ENCODE assay signal across 1 cellular context in genomic region chr15:75675579-75676404, GRCh38.
TF ChIP-seq lines count a peak whose summit lies in the region.

No MANE protein-coding gene starts in this region.

TF ChIP-seq in HepG2, 621 proteins besides CTCF, POLR2A, EP300 and RAD21 (continued from another document and continues in another):
- TF ChIP-seq, protein P1, sequence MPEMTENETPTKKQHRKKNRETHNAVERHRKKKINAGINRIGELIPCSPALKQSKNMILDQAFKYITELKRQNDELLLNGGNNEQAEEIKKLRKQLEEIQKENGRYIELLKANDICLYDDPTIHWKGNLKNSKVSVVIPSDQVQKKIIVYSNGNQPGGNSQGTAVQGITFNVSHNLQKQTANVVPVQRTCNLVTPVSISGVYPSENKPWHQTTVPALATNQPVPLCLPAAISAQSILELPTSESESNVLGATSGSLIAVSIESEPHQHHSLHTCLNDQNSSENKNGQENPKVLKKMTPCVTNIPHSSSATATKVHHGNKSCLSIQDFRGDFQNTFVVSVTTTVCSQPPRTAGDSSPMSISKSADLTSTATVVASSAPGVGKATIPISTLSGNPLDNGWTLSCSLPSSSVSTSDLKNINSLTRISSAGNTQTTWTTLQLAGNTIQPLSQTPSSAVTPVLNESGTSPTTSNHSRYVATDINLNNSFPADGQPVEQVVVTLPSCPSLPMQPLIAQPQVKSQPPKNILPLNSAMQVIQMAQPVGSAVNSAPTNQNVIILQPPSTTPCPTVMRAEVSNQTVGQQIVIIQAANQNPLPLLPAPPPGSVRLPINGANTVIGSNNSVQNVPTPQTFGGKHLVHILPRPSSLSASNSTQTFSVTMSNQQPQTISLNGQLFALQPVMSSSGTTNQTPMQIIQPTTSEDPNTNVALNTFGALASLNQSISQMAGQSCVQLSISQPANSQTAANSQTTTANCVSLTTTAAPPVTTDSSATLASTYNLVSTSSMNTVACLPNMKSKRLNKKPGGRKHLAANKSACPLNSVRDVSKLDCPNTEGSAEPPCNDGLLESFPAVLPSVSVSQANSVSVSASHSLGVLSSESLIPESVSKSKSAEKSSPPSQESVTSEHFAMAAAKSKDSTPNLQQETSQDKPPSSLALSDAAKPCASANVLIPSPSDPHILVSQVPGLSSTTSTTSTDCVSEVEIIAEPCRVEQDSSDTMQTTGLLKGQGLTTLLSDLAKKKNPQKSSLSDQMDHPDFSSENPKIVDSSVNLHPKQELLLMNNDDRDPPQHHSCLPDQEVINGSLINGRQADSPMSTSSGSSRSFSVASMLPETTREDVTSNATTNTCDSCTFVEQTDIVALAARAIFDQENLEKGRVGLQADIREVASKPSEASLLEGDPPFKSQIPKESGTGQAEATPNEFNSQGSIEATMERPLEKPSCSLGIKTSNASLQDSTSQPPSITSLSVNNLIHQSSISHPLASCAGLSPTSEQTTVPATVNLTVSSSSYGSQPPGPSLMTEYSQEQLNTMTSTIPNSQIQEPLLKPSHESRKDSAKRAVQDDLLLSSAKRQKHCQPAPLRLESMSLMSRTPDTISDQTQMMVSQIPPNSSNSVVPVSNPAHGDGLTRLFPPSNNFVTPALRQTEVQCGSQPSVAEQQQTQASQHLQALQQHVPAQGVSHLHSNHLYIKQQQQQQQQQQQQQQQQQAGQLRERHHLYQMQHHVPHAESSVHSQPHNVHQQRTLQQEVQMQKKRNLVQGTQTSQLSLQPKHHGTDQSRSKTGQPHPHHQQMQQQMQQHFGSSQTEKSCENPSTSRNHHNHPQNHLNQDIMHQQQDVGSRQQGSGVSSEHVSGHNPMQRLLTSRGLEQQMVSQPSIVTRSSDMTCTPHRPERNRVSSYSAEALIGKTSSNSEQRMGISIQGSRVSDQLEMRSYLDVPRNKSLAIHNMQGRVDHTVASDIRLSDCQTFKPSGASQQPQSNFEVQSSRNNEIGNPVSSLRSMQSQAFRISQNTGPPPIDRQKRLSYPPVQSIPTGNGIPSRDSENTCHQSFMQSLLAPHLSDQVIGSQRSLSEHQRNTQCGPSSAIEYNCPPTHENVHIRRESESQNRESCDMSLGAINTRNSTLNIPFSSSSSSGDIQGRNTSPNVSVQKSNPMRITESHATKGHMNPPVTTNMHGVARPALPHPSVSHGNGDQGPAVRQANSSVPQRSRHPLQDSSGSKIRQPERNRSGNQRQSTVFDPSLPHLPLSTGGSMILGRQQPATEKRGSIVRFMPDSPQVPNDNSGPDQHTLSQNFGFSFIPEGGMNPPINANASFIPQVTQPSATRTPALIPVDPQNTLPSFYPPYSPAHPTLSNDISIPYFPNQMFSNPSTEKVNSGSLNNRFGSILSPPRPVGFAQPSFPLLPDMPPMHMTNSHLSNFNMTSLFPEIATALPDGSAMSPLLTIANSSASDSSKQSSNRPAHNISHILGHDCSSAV (CRISPR knock-in tag; IDR thresholded peaks at IDR 0.05; ENCODE audit: borderline replicate concordance), result no peak
- TF ChIP-seq NR2C2 (CRISPR knock-in tag; IDR thresholded peaks at IDR 0.05; ENCODE audit: borderline replicate concordance), result no peak
- no peak for TF ChIP-seq ZNF816 (CRISPR knock-in tag; IDR thresholded peaks at IDR 0.05; ENCODE audit: borderline replicate concordance)
- peak; percentile 60 for TF ChIP-seq ZFY (CRISPR knock-in tag; IDR thresholded peaks at IDR 0.05)
- 0 out of 2 replicates have a peak, but pooled peaks have one; percentile 34 for TF ChIP-seq EEA1 (CRISPR knock-in tag; IDR thresholded peaks at IDR 0.05; ENCODE audit: borderline replicate concordance)
- no peak for TF ChIP-seq BCLAF1 (IDR thresholded peaks at IDR 0.05)
- TF ChIP-seq, protein P2, sequence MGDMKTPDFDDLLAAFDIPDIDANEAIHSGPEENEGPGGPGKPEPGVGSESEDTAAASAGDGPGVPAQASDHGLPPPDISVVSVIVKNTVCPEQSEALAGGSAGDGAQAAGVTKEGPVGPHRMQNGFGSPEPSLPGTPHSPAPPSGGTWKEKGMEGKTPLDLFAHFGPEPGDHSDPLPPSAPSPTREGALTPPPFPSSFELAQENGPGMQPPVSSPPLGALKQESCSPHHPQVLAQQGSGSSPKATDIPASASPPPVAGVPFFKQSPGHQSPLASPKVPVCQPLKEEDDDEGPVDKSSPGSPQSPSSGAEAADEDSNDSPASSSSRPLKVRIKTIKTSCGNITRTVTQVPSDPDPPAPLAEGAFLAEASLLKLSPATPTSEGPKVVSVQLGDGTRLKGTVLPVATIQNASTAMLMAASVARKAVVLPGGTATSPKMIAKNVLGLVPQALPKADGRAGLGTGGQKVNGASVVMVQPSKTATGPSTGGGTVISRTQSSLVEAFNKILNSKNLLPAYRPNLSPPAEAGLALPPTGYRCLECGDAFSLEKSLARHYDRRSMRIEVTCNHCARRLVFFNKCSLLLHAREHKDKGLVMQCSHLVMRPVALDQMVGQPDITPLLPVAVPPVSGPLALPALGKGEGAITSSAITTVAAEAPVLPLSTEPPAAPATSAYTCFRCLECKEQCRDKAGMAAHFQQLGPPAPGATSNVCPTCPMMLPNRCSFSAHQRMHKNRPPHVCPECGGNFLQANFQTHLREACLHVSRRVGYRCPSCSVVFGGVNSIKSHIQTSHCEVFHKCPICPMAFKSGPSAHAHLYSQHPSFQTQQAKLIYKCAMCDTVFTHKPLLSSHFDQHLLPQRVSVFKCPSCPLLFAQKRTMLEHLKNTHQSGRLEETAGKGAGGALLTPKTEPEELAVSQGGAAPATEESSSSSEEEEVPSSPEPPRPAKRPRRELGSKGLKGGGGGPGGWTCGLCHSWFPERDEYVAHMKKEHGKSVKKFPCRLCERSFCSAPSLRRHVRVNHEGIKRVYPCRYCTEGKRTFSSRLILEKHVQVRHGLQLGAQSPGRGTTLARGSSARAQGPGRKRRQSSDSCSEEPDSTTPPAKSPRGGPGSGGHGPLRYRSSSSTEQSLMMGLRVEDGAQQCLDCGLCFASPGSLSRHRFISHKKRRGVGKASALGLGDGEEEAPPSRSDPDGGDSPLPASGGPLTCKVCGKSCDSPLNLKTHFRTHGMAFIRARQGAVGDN (CRISPR knock-in tag; IDR thresholded peaks at IDR 0.05), result peak; percentile 80
- peak; percentile 38; the same call in 1 of the 2 replicates for TF ChIP-seq ARID4A (CRISPR knock-in tag; IDR thresholded peaks at IDR 0.05; ENCODE audit: borderline replicate concordance)
- no peak for TF ChIP-seq GATA4 (IDR thresholded peaks at IDR 0.05; ENCODE audit: borderline replicate concordance, low read depth)
- TF ChIP-seq NFRKB (IDR thresholded peaks at IDR 0.05), result no peak
- TF ChIP-seq ATF1 (CRISPR knock-in tag; IDR thresholded peaks at IDR 0.05), result no peak
- no peak for TF ChIP-seq IKZF5 (CRISPR knock-in tag; IDR thresholded peaks at IDR 0.05)
- TF ChIP-seq ZNF547 (CRISPR knock-in tag; IDR thresholded peaks at IDR 0.05), result no peak
- TF ChIP-seq ZNF562 (CRISPR knock-in tag; IDR thresholded peaks at IDR 0.05; ENCODE audit: borderline replicate concordance), result no peak
- TF ChIP-seq SIN3A (IDR thresholded peaks at IDR 0.05; ENCODE audit: borderline replicate concordance, low read depth, low read length), result no peak
- TF ChIP-seq CSRNP1 (CRISPR knock-in tag; IDR thresholded peaks at IDR 0.05), result 0 out of 2 replicates have a peak, but pooled peaks have one; percentile 33
- TF ChIP-seq ZFP41 (CRISPR knock-in tag; IDR thresholded peaks at IDR 0.05; ENCODE audit: borderline replicate concordance), result no peak
- no peak for TF ChIP-seq ZFP36L1 (CRISPR knock-in tag; IDR thresholded peaks at IDR 0.05)
- TF ChIP-seq UBTF (CRISPR knock-in tag; IDR thresholded peaks at IDR 0.05), result 0 out of 2 replicates have a peak, but pooled peaks have one; percentile 32
- TF ChIP-seq KAT2B (IDR thresholded peaks at IDR 0.05; ENCODE audit: borderline replicate concordance, low read depth, low read length), result no peak
- 0 out of 2 replicates have a peak, but pooled peaks have one; percentile 63 for TF ChIP-seq NRL (CRISPR knock-in tag; IDR thresholded peaks at IDR 0.05; ENCODE audit: borderline replicate concordance)
